23 cellular contexts compared by ENCODE assay signal in the genomic region with DNA sequence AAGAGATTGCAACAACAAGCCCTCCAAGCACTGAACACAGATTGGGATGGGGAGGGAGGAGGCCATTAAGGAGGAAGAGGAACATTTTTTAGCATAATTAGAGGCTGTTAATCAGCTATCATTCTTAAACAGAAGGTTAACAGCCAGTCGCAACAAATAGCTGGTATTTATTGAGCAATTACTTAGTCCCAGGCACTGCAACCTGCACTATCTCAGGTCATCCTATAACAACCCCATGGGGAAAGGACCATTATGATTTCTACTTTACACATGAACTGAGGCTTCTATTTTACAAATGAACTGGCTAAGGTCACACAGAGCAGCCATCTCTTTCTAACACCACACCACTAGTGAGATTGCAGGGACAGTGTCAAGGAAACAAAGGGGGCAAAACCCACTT.
"Had no signal": no experiment of that assay in that cellular context is flagged by ENCODE, and none has a peak within 500 bp of the region (broad histone marks: within the 10 kb centered on the region; RNA-seq: fewer than 3 reads in every experiment).

No MANE protein-coding gene starts in this region.

- H3K27ac ChIP-seq: body of pancreas, dorsolateral prefrontal cortex, epithelial cell of prostate, right atrium auricular region, skin epidermis, testis, upper lobe of left lung had no signal

- H3K27me3 Mint-ChIP-seq: activated CD4-positive, alpha-beta memory T cell treated with anti-CD3 and anti-CD28 coated beads, Interleukin-2, amount 10 ng/mL, durations not matched to agents 7 days and 5 days; activated CD8-positive, alpha-beta memory T cell treated with anti-CD3 and anti-CD28 coated beads, Interleukin-2, amount 10 ng/mL, durations not matched to agents 7 days and 5 days; activated naive CD8-positive, alpha-beta T cell treated with anti-CD3 and anti-CD28 coated beads, Interleukin-2, amount 10 ng/mL, durations not matched to agents 7 days and 5 days; T-helper 17 cell had no signal

- H3K27me3 ChIP-seq: body of pancreas, dorsolateral prefrontal cortex, hepatocyte, right atrium auricular region, testis, upper lobe of left lung had no signal

- H3K4me3 ChIP-seq: body of pancreas, dorsolateral prefrontal cortex, hepatocyte, right atrium auricular region, skin epidermis, testis, upper lobe of left lung had no signal

- H3K4me3 Mint-ChIP-seq: activated CD4-positive, alpha-beta memory T cell treated with anti-CD3 and anti-CD28 coated beads, Interleukin-2, amount 10 ng/mL, durations not matched to agents 7 days and 5 days; activated CD8-positive, alpha-beta memory T cell treated with anti-CD3 and anti-CD28 coated beads, Interleukin-2, amount 10 ng/mL, durations not matched to agents 7 days and 5 days; activated naive CD8-positive, alpha-beta T cell treated with anti-CD3 and anti-CD28 coated beads, Interleukin-2, amount 10 ng/mL, durations not matched to agents 7 days and 5 days; natural killer cell; T-helper 17 cell had no signal

- H3K36me3 Mint-ChIP-seq: natural killer cell had no signal

- H2AFZ ChIP-seq: hepatocyte had no signal

- H3K4me2 ChIP-seq: hepatocyte had no signal

- ATAC-seq: activated CD8-positive, alpha-beta memory T cell treated with anti-CD3 and anti-CD28 coated beads, Interleukin-2, amount 10 ng/mL, durations not matched to agents 7 days and 5 days; body of pancreas; left cardiac atrium; natural killer cell; T-helper 17 cell had no signal

- H3K9me3 Mint-ChIP-seq: activated CD4-positive, alpha-beta memory T cell treated with anti-CD3 and anti-CD28 coated beads, Interleukin-2, amount 10 ng/mL, durations not matched to agents 7 days and 5 days; activated naive CD8-positive, alpha-beta T cell treated with anti-CD3 and anti-CD28 coated beads, Interleukin-2, amount 10 ng/mL, durations not matched to agents 7 days and 5 days; activated T-helper 2 cell treated with anti-CD3 and anti-CD28 coated beads, Interferon-gamma antibody, Interleukin-2, Interleukin-4, amounts not matched to agents 10 μg/mL and 5 μg/mL and 100 μg/mL, durations not matched to agents 14 hours and 24 hours and 36 hours; natural killer cell had no signal

- H3K9me3 ChIP-seq: body of pancreas, right atrium auricular region, testis, upper lobe of left lung had no signal

- H3K27ac Mint-ChIP-seq: activated CD4-positive, alpha-beta memory T cell treated with anti-CD3 and anti-CD28 coated beads, Interleukin-2, amount 10 ng/mL, durations not matched to agents 7 days and 5 days; activated CD8-positive, alpha-beta memory T cell treated with anti-CD3 and anti-CD28 coated beads, Interleukin-2, amount 10 ng/mL, durations not matched to agents 7 days and 5 days; activated naive CD8-positive, alpha-beta T cell treated with anti-CD3 and anti-CD28 coated beads, Interleukin-2, amount 10 ng/mL, durations not matched to agents 7 days and 5 days; activated T-helper 2 cell treated with anti-CD3 and anti-CD28 coated beads, Interferon-gamma antibody, Interleukin-2, Interleukin-4, amounts not matched to agents 10 μg/mL and 5 μg/mL and 100 μg/mL, durations not matched to agents 14 hours and 24 hours and 36 hours; natural killer cell; T-helper 17 cell had no signal

- DNase-seq: activated CD4-positive, alpha-beta memory T cell treated with anti-CD3 and anti-CD28 coated beads, Interleukin-2, amount 10 ng/mL, durations not matched to agents 7 days and 5 days; activated CD4-positive, alpha-beta T cell treated with anti-CD3 and anti-CD28 coated beads for 4 hours; activated CD8-positive, alpha-beta memory T cell treated with anti-CD3 and anti-CD28 coated beads, Interleukin-2, amount 10 ng/mL, durations not matched to agents 7 days and 5 days; activated naive CD4-positive, alpha-beta T cell treated with Interleukin-2 at 50 U/mL for 16 hours; activated naive CD8-positive, alpha-beta T cell treated with anti-CD3 and anti-CD28 coated beads, Interleukin-2, amount 10 ng/mL, durations not matched to agents 7 days and 5 days; body of pancreas; caudate nucleus; dorsolateral prefrontal cortex; foreskin fibroblast; left cardiac atrium; mesendoderm; natural killer cell; nucleus accumbens; stimulated activated CD4-positive, alpha-beta T cell treated with anti-CD3 and anti-CD28 coated beads, Interleukin-15, amount 100 ng/mL, for 24 hours; stimulated activated CD4-positive, alpha-beta T cell treated with anti-CD3 and anti-CD28 coated beads, Interleukin-4, amount 100 ng/mL, for 1 hour; T-helper 17 cell; testis; upper lobe of left lung had no signal
